16 cellular contexts compared by ENCODE assay signal in the genomic region with DNA sequence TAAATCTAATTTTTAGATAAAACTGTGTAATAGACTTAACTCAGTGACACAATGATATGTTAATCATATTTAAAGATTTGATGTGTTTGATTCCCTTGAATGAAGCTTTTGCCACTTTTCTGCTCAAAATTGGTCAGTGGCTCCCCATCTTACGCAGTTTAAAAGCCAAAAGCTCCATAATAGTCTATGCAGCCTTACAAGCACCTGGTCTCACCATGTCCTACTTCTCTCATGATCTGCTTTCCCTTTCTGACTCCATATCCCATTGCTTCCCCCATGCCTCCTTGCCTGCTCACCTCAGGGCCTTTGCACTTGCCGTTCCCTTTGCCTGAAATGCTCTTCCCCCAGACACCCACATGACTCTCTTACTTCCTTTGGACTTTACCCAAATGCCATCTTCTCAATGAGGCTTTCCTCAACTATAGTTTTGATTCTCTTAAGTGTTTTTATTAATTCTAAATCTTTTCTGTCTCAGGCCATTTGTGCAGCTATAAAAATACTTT. TPM values are rescaled to one million over a fixed set of nuclear protein-coding genes. Genes with fewer than 3 reads are reported as not detected.
DNase-seq lines count a peak whose midpoint lies in the region; ATAC-seq and TF ChIP-seq lines count a peak whose summit lies in the region.
"Had no signal": no experiment of that assay in that cellular context is flagged by ENCODE, and none has a peak within 500 bp of the region (broad histone marks: within the 10 kb centered on the region; RNA-seq: fewer than 3 reads in every experiment).

No MANE protein-coding gene starts in this region.

- H3K27me3 Mint-ChIP-seq in GM23338 (ENCODE audit: insufficient read depth, low read depth, poor library complexity) (peaks cover 12% of the 10 kb centered on the region), endothelial cell (ENCODE audit: unreplicated experiment) (peaks cover 10% of the 10 kb centered on the region), neural progenitor cell (ENCODE audit: insufficient read depth, low read depth) (peaks cover 10% of the 10 kb centered on the region)
- peaks cover 69% of the 10 kb centered on the region for H3K27me3 Mint-ChIP-seq in activated naive CD4-positive, alpha-beta T cell treated with anti-CD3 and anti-CD28 coated beads, Interleukin-2, amount 10 ng/mL, durations not matched to agents 7 days and 5 days

- peaks cover 21% of the 10 kb centered on the region for H3F3A ChIP-seq in GM23338 (replicated peaks; ENCODE audit: low read depth)
- 0 out of 2 replicates have a peak, but pooled peaks cover 3% of the 10 kb centered on the region for H3F3A ChIP-seq in Loucy (ENCODE audit: low read depth)
- H3F3A ChIP-seq in neural progenitor cell (ENCODE audit: low read depth): peaks cover 24% of the 10 kb centered on the region

- H3K27ac ChIP-seq in GM23338 (ENCODE audit: low read depth): no peak overlapping the region
- H3K27ac ChIP-seq in neural progenitor cell: no peak overlapping the region

- no peak overlapping the region for H2AFZ ChIP-seq in GM23338
- no peak overlapping the region for H2AFZ ChIP-seq in Loucy (ENCODE audit: low read length)
- H2AFZ ChIP-seq in neural progenitor cell (replicated peaks): no peak overlapping the region

- H3K4me3 Mint-ChIP-seq in GM23338 (peak overlapping the region; percentile 87; the same call in 2 of the 3 replicates), endothelial cell (ENCODE audit: unreplicated experiment) (peak overlapping the region; percentile 98), neural progenitor cell (peak overlapping the region; percentile 99)
- H3K4me3 Mint-ChIP-seq in activated naive CD4-positive, alpha-beta T cell treated with anti-CD3 and anti-CD28 coated beads, Interleukin-2, amount 10 ng/mL, durations not matched to agents 7 days and 5 days: no peak overlapping the region

- CTCF ChIA-PET in activated naive CD4-positive, alpha-beta T cell treated with anti-CD3 and anti-CD28 coated beads, Interleukin-2, amount 10 ng/mL, durations not matched to agents 7 days and 5 days (lab: Charles Lee): no interaction called here

- H3K9me3 ChIP-seq in Loucy (ENCODE audit: insufficient read depth, low read depth, low read length): no peaks in the 10 kb centered on the region
- H3K9me3 ChIP-seq in neural progenitor cell (ENCODE audit: low read depth): no peaks in the 10 kb centered on the region
- H3K9me3 ChIP-seq: HAP-1, upper lobe of left lung had no signal

- H3K4me1 Mint-ChIP-seq in GM23338 (peaks cover 22% of the 10 kb centered on the region), endothelial cell (ENCODE audit: unreplicated experiment) (peaks cover 44% of the 10 kb centered on the region), neural progenitor cell (peaks cover 19% of the 10 kb centered on the region)
- peaks cover 9% of the 10 kb centered on the region for H3K4me1 Mint-ChIP-seq in activated naive CD4-positive, alpha-beta T cell treated with anti-CD3 and anti-CD28 coated beads, Interleukin-2, amount 10 ng/mL, durations not matched to agents 7 days and 5 days

- H3K27ac Mint-ChIP-seq in GM23338 (no peak overlapping the region), endothelial cell (ENCODE audit: unreplicated experiment) (no peak overlapping the region), neural progenitor cell (no peak overlapping the region)
- H3K27ac Mint-ChIP-seq in activated naive CD4-positive, alpha-beta T cell treated with anti-CD3 and anti-CD28 coated beads, Interleukin-2, amount 10 ng/mL, durations not matched to agents 7 days and 5 days: no peak overlapping the region
- H3K27ac Mint-ChIP-seq: activated CD4-positive, alpha-beta T cell treated with anti-CD3 and anti-CD28 coated beads, Interleukin-2, amount 10 ng/mL, durations not matched to agents 7 days and 5 days had no signal

- TF ChIP-seq CTCF in GM23338 (conservative IDR thresholded peaks at IDR 0.05; ENCODE audit: low read depth in 2 of 2) (no peak), Loucy (conservative IDR thresholded peaks at IDR 0.05; ENCODE audit: low read length) (no peak; the same call in 1 of the 2 replicates), endothelial cell (IDR thresholded peaks at IDR 0.05; ENCODE audit: unreplicated experiment) (no peak), neural progenitor cell (IDR thresholded peaks at IDR 0.05) (no peak)

- peaks cover 21% of the 10 kb centered on the region for H3K4me1 ChIP-seq in GM23338 (ENCODE audit: insufficient read depth)
- peaks cover 50% of the 10 kb centered on the region for H3K4me1 ChIP-seq in Loucy (ENCODE audit: insufficient read depth, low read length, poor library complexity, severe bottlenecking)
- peaks cover 12% of the 10 kb centered on the region for H3K4me1 ChIP-seq in neural progenitor cell

- H3K4me3 ChIP-seq in GM23338 (no peak overlapping the region; the same call in 1 of the 2 replicates), Loucy (ENCODE audit: low read length, poor library complexity, severe bottlenecking) (peak overlapping the region; percentile 100), neural progenitor cell (peak overlapping the region; percentile 55)

- peaks cover 26% of the 10 kb centered on the region for H3K27me3 ChIP-seq in GM23338 (ENCODE audit: insufficient read depth)
- no peaks in the 10 kb centered on the region for H3K27me3 ChIP-seq in Loucy (ENCODE audit: insufficient read depth, low read length, poor library complexity, severe bottlenecking)
- H3K27me3 ChIP-seq in neural progenitor cell: peaks cover 14% of the 10 kb centered on the region
- H3K27me3 ChIP-seq: upper lobe of left lung had no signal

- no peaks in the 10 kb centered on the region for H3K36me3 ChIP-seq in GM23338 (ENCODE audit: insufficient read depth)
- H3K36me3 ChIP-seq in Loucy (ENCODE audit: insufficient read depth, low read length): no peaks in the 10 kb centered on the region
- no peaks in the 10 kb centered on the region for H3K36me3 ChIP-seq in neural progenitor cell
- H3K36me3 ChIP-seq: upper lobe of left lung had no signal

- H3K79me2 ChIP-seq in GM23338 (replicated peaks; ENCODE audit: insufficient read depth) (peaks cover 43% of the 10 kb centered on the region), Loucy (ENCODE audit: insufficient read depth, low read length) (peaks cover 59% of the 10 kb centered on the region), neural progenitor cell (ENCODE audit: low read depth) (peaks cover 55% of the 10 kb centered on the region)

- H3K9me2 ChIP-seq in GM23338 (ENCODE audit: insufficient read depth): no peaks in the 10 kb centered on the region
- no peaks in the 10 kb centered on the region for H3K9me2 ChIP-seq in Loucy (replicated peaks; ENCODE audit: low read depth, low read length)

- H4K20me1 ChIP-seq in GM23338 (replicated peaks; ENCODE audit: insufficient read depth) (peaks cover 7% of the 10 kb centered on the region; the same call in 1 of the 2 replicates), Loucy (ENCODE audit: insufficient read depth, low read length, poor library complexity, severe bottlenecking) (no peaks in the 10 kb centered on the region), neural progenitor cell (ENCODE audit: low read depth) (peaks cover 15% of the 10 kb centered on the region)

- intact Hi-C loops in cardiac septum (cut with DNase I) (no loop called here), left colon (cut with DNase I, micrococcal nuclease) (no loop called here)

- DNase-seq in GM23338 (ENCODE audit: low spot score) (no peak), endothelial cell (ENCODE audit: low spot score) (no peak), neural progenitor cell (ENCODE audit: low spot score) (no peak), cardiac septum (ENCODE audit: low spot score) (no peak), left colon (no peak)
- no peak for DNase-seq in activated naive CD4-positive, alpha-beta T cell treated with anti-CD3 and anti-CD28 coated beads, Interleukin-2, amount 10 ng/mL, durations not matched to agents 7 days and 5 days
- DNase-seq: activated CD4-positive, alpha-beta T cell treated with anti-CD3 and anti-CD28 coated beads, Interleukin-2, amount 10 ng/mL, durations not matched to agents 7 days and 5 days; activated gamma-delta T cell; effector memory CD4-positive, alpha-beta T cell; NCI-H187 treated with DMSO at 0.1 percent for 48 hours; NCI-H446 treated with DMSO at 0.1 percent for 48 hours; stimulated activated CD4-positive, alpha-beta T cell treated with anti-CD3 and anti-CD28 coated beads, Interleukin-2, amount 100 ng/mL, for 48 hours; upper lobe of left lung had no signal

- H3K36me3 Mint-ChIP-seq in GM23338 (ENCODE audit: low read depth) (peaks cover 12% of the 10 kb centered on the region), endothelial cell (ENCODE audit: low read depth, unreplicated experiment) (peaks cover 4% of the 10 kb centered on the region), neural progenitor cell (peaks cover 14% of the 10 kb centered on the region)
- no peaks in the 10 kb centered on the region for H3K36me3 Mint-ChIP-seq in activated naive CD4-positive, alpha-beta T cell treated with anti-CD3 and anti-CD28 coated beads, Interleukin-2, amount 10 ng/mL, durations not matched to agents 7 days and 5 days

- H3K4me2 ChIP-seq in GM23338 (peak overlapping the region; percentile 98), Loucy (ENCODE audit: low read depth, low read length, poor library complexity, severe bottlenecking) (peak overlapping the region; percentile 96), neural progenitor cell (peak overlapping the region; percentile 77)

- no peaks in the 10 kb centered on the region for H3K9me3 Mint-ChIP-seq in GM23338
- no peaks in the 10 kb centered on the region for H3K9me3 Mint-ChIP-seq in endothelial cell (ENCODE audit: unreplicated experiment)
- no peaks in the 10 kb centered on the region for H3K9me3 Mint-ChIP-seq in neural progenitor cell
- no peaks in the 10 kb centered on the region for H3K9me3 Mint-ChIP-seq in activated naive CD4-positive, alpha-beta T cell treated with anti-CD3 and anti-CD28 coated beads, Interleukin-2, amount 10 ng/mL, durations not matched to agents 7 days and 5 days
- H3K9me3 Mint-ChIP-seq: activated CD4-positive, alpha-beta T cell treated with anti-CD3 and anti-CD28 coated beads, Interleukin-2, amount 10 ng/mL, durations not matched to agents 7 days and 5 days had no signal

- H3K9ac ChIP-seq in Loucy (ENCODE audit: low read depth, low read length, poor library complexity, severe bottlenecking) (peak overlapping the region; percentile 90), neural progenitor cell (no peak overlapping the region)

- ATAC-seq in GM23338: no peak
- no peak for ATAC-seq in left colon
- no peak for ATAC-seq in HG03097 (IDR thresholded peaks at IDR 0.05; ENCODE audit: low FRiP score, unreplicated experiment)

RNA-seq across cellular contexts. Expression of gene ZBTB8A, which starts 1.9 kb away (rescaled TPM):
- total RNA-seq in GM23338 (2014; rRNA removed; shearing (Covaris generic)): 6.1 and 8.7 TPM in 2 replicates
- polyA plus RNA-seq in GM23338 (2016; fragmentation: Nextera tagmentation; extraction: Ambion mirVana): 8.4 and 8.7 TPM in 2 replicates
- 17.4 TPM for total RNA-seq in endothelial cell (ENCODE audit: unreplicated experiment)
- total RNA-seq in neural progenitor cell (ENCODE audit: low replicate concordance): 10.4 and 15.9 TPM in 2 replicates
- 3.0 TPM for total RNA-seq in cardiac septum
- 1 to 10 TPM; 6.0 to 6.7 TPM for total RNA-seq in left colon
